9 cellular contexts compared by ENCODE assay signal in genomic region chr15:41940441-41940857, GRCh38. TPM values are rescaled to one million over a fixed set of nuclear protein-coding genes. Genes with fewer than 3 reads are reported as not detected.
DNase-seq lines count a peak whose midpoint lies in the region; ATAC-seq, FAIRE-seq and TF ChIP-seq lines count a peak whose summit lies in the region.
"Had no signal": no experiment of that assay in that cellular context is flagged by ENCODE, and none has a peak within 500 bp of the region (broad histone marks: within the 10 kb centered on the region; RNA-seq: fewer than 3 reads in every experiment).

No MANE protein-coding gene starts in this region.

- no peak overlapping the region for H4K8ac ChIP-seq in neuronal stem cell (ENCODE audit: low read depth, low read length)

- POLR2A ChIA-PET in OCI-LY7 (lab: Charles Lee), result interaction anchor here (0.7 to 1.0 kb wide), 2 partner anchors 28 to 1520 kb away, joined by 3 read pairs; no protein-coding TSS in a partner anchor

- TSS peak; percentile 36 for BruUV-seq in mammary epithelial cell (replicated peaks; lab: Mats Ljungman, UMichigan)
- no TSS peak for BruUV-seq in OCI-LY7 (replicated peaks; lab: Mats Ljungman, UMichigan)

- H3K4ac ChIP-seq in neuronal stem cell (ENCODE audit: low read length), result no peak overlapping the region

- peak; percentile 79 for DNase-seq in DMS53 (lab: John Stamatoyannopoulos, UW)
- DNase-seq in T-helper 2 cell, result peak in 3 of 5 experiments; percentile 23 to 60 (median 23)
- peak; percentile 92 for DNase-seq in mammary epithelial cell
- DNase-seq in neuronal stem cell (ENCODE audit: low spot score), result no peak
- no peak for DNase-seq in thyroid gland
- no peak for DNase-seq in OCI-LY7 (ENCODE audit: low spot score)
- no peak for DNase-seq in H54 (ENCODE audit: insufficient read length, low spot score)
- no peak for DNase-seq in body of pancreas

- H3K9me2 ChIP-seq in OCI-LY7 (ENCODE audit: insufficient read depth, low read length), result no peaks in the 10 kb centered on the region

- ATAC-seq in body of pancreas, result no peak

- H3K23ac ChIP-seq in neuronal stem cell (ENCODE audit: low read depth, low read length, poor library complexity), result no peak overlapping the region

- WGBS in mammary epithelial cell (ENCODE audit: low coverage, missing lambda C conversion rate), result 9% methylated on average over 13 of the region's 13 CpGs
- WGBS in neuronal stem cell (ENCODE audit: extremely low coverage in 2 of 2, insufficient read length in 2 of 2, insufficient replicate concordance in 1 of 2), 2 donors, result no CpG with 5 or more reads among the region's 13 CpGs
- 87 to 90% methylated on average over 13 of the region's 13 CpGs for WGBS in thyroid gland, 2 donors
- 78 to 92% methylated on average over 3 to 13 of the region's 13 CpGs for WGBS in body of pancreas, 2 donors

- H2AK5ac ChIP-seq in neuronal stem cell (ENCODE audit: low read depth, low read length), result no peak overlapping the region

- in situ Hi-C loops in mammary epithelial cell (cut with MboI; ENCODE audit: low sequenced_read_pairs in 2 of 2), result no loop called here

- H3K27ac ChIP-seq in mammary epithelial cell (ENCODE audit: insufficient read depth, low read depth, low read length) (peak overlapping the region; percentile 41), neuronal stem cell (replicated peaks; ENCODE audit: low read length) (peak overlapping the region; percentile 31), thyroid gland (no peak overlapping the region), OCI-LY7 (ENCODE audit: low read depth, low read length, poor library complexity, severe bottlenecking) (no peak overlapping the region), body of pancreas (peak overlapping the region in 2 of 4 donors; percentile 7 to 38)
- H3K27ac ChIP-seq: VCaP had no signal

- intact Hi-C loops in mammary epithelial cell (cut with micrococcal nuclease), result loop anchor here (1.0 kb wide), 1 partner anchor 10 kb away; no protein-coding TSS in a partner anchor
- intact Hi-C loops in thyroid gland (cut with DNase I), result no loop called here
- intact Hi-C loops in OCI-LY7 (cut with micrococcal nuclease; ENCODE audit: unreplicated experiment), result no loop called here
- intact Hi-C loops in body of pancreas (cut with DNase I), result no loop called here

- H3K79me1 ChIP-seq in neuronal stem cell (ENCODE audit: low read depth, low read length), result no peaks in the 10 kb centered on the region

- H4K91ac ChIP-seq in neuronal stem cell (ENCODE audit: low read depth, low read length, poor library complexity), result peak overlapping the region; percentile 7

- TF ChIP-seq CTCF in mammary epithelial cell (conservative IDR thresholded peaks at IDR 0.05 in 1 of 2, IDR thresholded peaks at IDR 0.05 in 1 of 2; ENCODE audit: extremely low read depth in 1 of 2, insufficient read depth in 1 of 2, low read depth in 1 of 2, low read length in 2 of 2) (no peak), thyroid gland (IDR thresholded peaks at IDR 0.05) (no peak), OCI-LY7 (conservative IDR thresholded peaks at IDR 0.05; ENCODE audit: low read length) (no peak), body of pancreas (IDR thresholded peaks at IDR 0.05) (no peak)

- H3K4me3 ChIP-seq in mammary epithelial cell (replicated peaks in 1 of 3; ENCODE audit: insufficient read depth in 1 of 3, low read depth in 2 of 3, low read length in 3 of 3) (no peak overlapping the region), neuronal stem cell (ENCODE audit: low read length in 2 of 2) (no peak overlapping the region), thyroid gland (replicated peaks in 1 of 3) (no peak overlapping the region), OCI-LY7 (ENCODE audit: low read depth, low read length, poor library complexity, severe bottlenecking) (no peak overlapping the region), body of pancreas (no peak overlapping the region)

- H3K4me1 ChIP-seq in mammary epithelial cell (ENCODE audit: insufficient read depth, low read length) (peaks cover 76% of the 10 kb centered on the region), neuronal stem cell (ENCODE audit: control insufficient read depth in 2 of 2, insufficient read depth in 1 of 2, low read depth in 1 of 2, low read length in 2 of 2) (peaks cover 17 to 48% of the 10 kb centered on the region in 2 donors), thyroid gland (peaks cover 5 to 21% of the 10 kb centered on the region in 2 donors), OCI-LY7 (ENCODE audit: insufficient read depth, low read length, poor library complexity, severe bottlenecking) (peaks cover 3% of the 10 kb centered on the region), body of pancreas (peaks cover 12% of the 10 kb centered on the region)

- no peak overlapping the region for H2BK120ac ChIP-seq in neuronal stem cell (ENCODE audit: low read depth, low read length)

- H2BK5ac ChIP-seq in neuronal stem cell (ENCODE audit: low read length), result no peak overlapping the region

- H3K14ac ChIP-seq in neuronal stem cell (ENCODE audit: low read length), result no peak overlapping the region

- H3K4me2 ChIP-seq in mammary epithelial cell (ENCODE audit: insufficient read depth, low read depth, low read length) (peak overlapping the region; percentile 72), neuronal stem cell (ENCODE audit: insufficient read depth, low read length, poor library complexity, severe bottlenecking) (no peak overlapping the region), OCI-LY7 (ENCODE audit: low read length) (no peak overlapping the region)

- H3K9me3 ChIP-seq in mammary epithelial cell (replicated peaks; ENCODE audit: insufficient read depth, low read length) (no peaks in the 10 kb centered on the region), neuronal stem cell (replicated peaks in 1 of 2; ENCODE audit: control insufficient read depth in 2 of 2, insufficient read depth in 1 of 2, low read depth in 1 of 2, low read length in 2 of 2) (no peaks in the 10 kb centered on the region), thyroid gland (no peaks in the 10 kb centered on the region), OCI-LY7 (ENCODE audit: low read length) (no peaks in the 10 kb centered on the region), body of pancreas (no peaks in the 10 kb centered on the region)

- no peaks in the 10 kb centered on the region for H4K20me1 ChIP-seq in mammary epithelial cell (ENCODE audit: insufficient read depth, low read length)
- H4K20me1 ChIP-seq in OCI-LY7 (ENCODE audit: insufficient read depth, low read length), result no peaks in the 10 kb centered on the region

- H3K79me2 ChIP-seq in mammary epithelial cell (ENCODE audit: insufficient read depth, low read length), result peaks cover 74% of the 10 kb centered on the region
- no peaks in the 10 kb centered on the region for H3K79me2 ChIP-seq in OCI-LY7 (ENCODE audit: insufficient read depth, low read depth, low read length)

- CTCF ChIA-PET in mammary epithelial cell (lab: Charles Lee; ENCODE audit: low non-redundant PET) (no interaction called here), OCI-LY7 (lab: Charles Lee; ENCODE audit: unreplicated experiment) (no interaction called here)

- no peak for FAIRE-seq in H54 (lab: Jason Lieb, UNC)

- H3K36me3 ChIP-seq in mammary epithelial cell (ENCODE audit: insufficient read depth, low read length) (peaks cover 22% of the 10 kb centered on the region), neuronal stem cell (replicated peaks in 1 of 2; ENCODE audit: control insufficient read depth in 2 of 2, insufficient read depth in 2 of 2, low read length in 2 of 2) (peaks cover 0 to 2% of the 10 kb centered on the region in 2 donors), thyroid gland (peaks cover 0 to 5% of the 10 kb centered on the region in 2 donors), OCI-LY7 (ENCODE audit: insufficient read depth, low read length) (peaks cover 10% of the 10 kb centered on the region; the same call in 1 of the 2 replicates), body of pancreas (replicated peaks in 1 of 2; ENCODE audit: insufficient read depth in 1 of 2, low read depth in 2 of 2) (peaks cover 0 to 2% of the 10 kb centered on the region in 2 donors)

- peak overlapping the region; percentile 61 for H3K18ac ChIP-seq in neuronal stem cell (ENCODE audit: low read length)

- H3K27me3 ChIP-seq in mammary epithelial cell (ENCODE audit: insufficient read depth, low read length) (no peaks in the 10 kb centered on the region), neuronal stem cell (ENCODE audit: control insufficient read depth in 3 of 3, insufficient read depth in 3 of 3, low read depth in 1 of 3, low read length in 3 of 3) (no peaks in the 10 kb centered on the region), thyroid gland (no peaks in the 10 kb centered on the region), body of pancreas (no peaks in the 10 kb centered on the region)

- no peak for TF ChIP-seq POLR2A in thyroid gland (IDR thresholded peaks at IDR 0.05)
- TF ChIP-seq POLR2A in H54 (IDR thresholded peaks at IDR 0.05; ENCODE audit: low read depth, low read length), result no peak
- no peak for TF ChIP-seq POLR2A in body of pancreas (IDR thresholded peaks at IDR 0.05)

- H2BK15ac ChIP-seq in neuronal stem cell (ENCODE audit: low read length), result no peak overlapping the region

- dilution Hi-C loops in mammary epithelial cell (cut with HindIII; ENCODE audit: low sequenced_read_pairs), result no loop called here

- H3K9ac ChIP-seq in mammary epithelial cell (ENCODE audit: insufficient read depth, low read length) (no peak overlapping the region), neuronal stem cell (ENCODE audit: low read depth, low read length, poor library complexity) (no peak overlapping the region)

- H2AFZ ChIP-seq in mammary epithelial cell (ENCODE audit: low read depth, low read length) (no peak overlapping the region), neuronal stem cell (ENCODE audit: low read length) (no peak overlapping the region), OCI-LY7 (ENCODE audit: low read length) (no peak overlapping the region)

- H2BK12ac ChIP-seq in neuronal stem cell (ENCODE audit: low read length), result no peak overlapping the region

RNA-seq across cellular contexts. Expression of gene EHD4, which starts 31.9 kb away (rescaled TPM):
- total RNA-seq in mammary epithelial cell (10 to 100 TPM; 53.6 to 65.0 TPM), thyroid gland (10 to 100 TPM; 29.7 to 66.7 (median 37.9) TPM), OCI-LY7 (2022) (19.4 and 20.7 TPM in 2 replicates), body of pancreas (10 to 100 TPM; 13.8 to 16.9 TPM)
- 55.8 TPM for polyA plus RNA-seq in mammary epithelial cell
- 66.8 TPM for polyA minus RNA-seq in mammary epithelial cell
- 7.9 TPM for polyA plus RNA-seq in neuronal stem cell (2013, experiment 1 of 2)
- polyA plus RNA-seq in neuronal stem cell (2013, experiment 2 of 2), result 8.1 TPM
- 13.5 and 14.2 TPM in 2 replicates for total RNA-seq in OCI-LY7 (2014; rRNA removed; shearing (Covaris generic))

RNA-seq across cellular contexts. Expression of gene SPTBN5, which starts 46.6 kb away (rescaled TPM):
- 10 to 100 TPM in 1 of 2 donors, 1 to 10 TPM in 1; 3.0 to 17.0 TPM for total RNA-seq in mammary epithelial cell
- polyA plus RNA-seq in mammary epithelial cell, result 2.1 TPM
- polyA minus RNA-seq in mammary epithelial cell, result 0.93 TPM
- 0.08 TPM for polyA plus RNA-seq in neuronal stem cell (2013, experiment 1 of 2)
- 0.14 TPM for polyA plus RNA-seq in neuronal stem cell (2013, experiment 2 of 2)
- 1 to 10 TPM in 3 of 4 donors, under 1 TPM in 1; 0.40 to 2.5 (median 1.8) TPM for total RNA-seq in thyroid gland
- 0.03 TPM in 2 replicates for total RNA-seq in OCI-LY7 (2014; rRNA removed; shearing (Covaris generic))
- total RNA-seq in OCI-LY7 (2022), result 0.04 and 0.17 TPM in 2 replicates
- total RNA-seq in body of pancreas, result 1 to 10 TPM in 1 of 2 donors, under 1 TPM in 1; 0.52 to 3.0 TPM

Comparison
In these comparisons a context has a peak if more than half of its experiments do, and no peak if none do; other contexts are left out.
1. DNase-seq: peak in DMS53 (single experiment), T-helper 2 cell (3 of 5) and mammary epithelial cell (single experiment); none in neuronal stem cell (single experiment), thyroid gland (0 of 2), OCI-LY7 (single experiment), H54 (single experiment) and body of pancreas (0 of 4).
2. H3K27ac ChIP-seq: peak in mammary epithelial cell (single experiment) and neuronal stem cell (single experiment); none in thyroid gland (0 of 3) and OCI-LY7 (single experiment).